In genomic region chr11:109076870-109077269, GRCh38 we compare ENCODE assay signal across 23 cellular contexts.
"Had no signal": no experiment of that assay in that cellular context is flagged by ENCODE, and none has a peak within 500 bp of the region (broad histone marks: within the 10 kb centered on the region; RNA-seq: fewer than 3 reads in every experiment).

No MANE protein-coding gene starts in this region.

- H3K36me3 ChIP-seq: gastrocnemius medialis, left ventricle myocardium inferior, neutrophil, ovary, prostate gland, right atrium auricular region, thyroid gland, uterus had no signal

- H3K4me1 Mint-ChIP-seq: activated naive CD8-positive, alpha-beta T cell treated with anti-CD3 and anti-CD28 coated beads for 36 hours; natural killer cell had no signal

- DNase-seq: activated CD4-positive, alpha-beta T cell treated with anti-CD3 and anti-CD28 coated beads for 1 hour; activated CD4-positive, alpha-beta T cell treated with anti-CD3 and anti-CD28 coated beads, Interleukin-2, amount 50 U/mL, for 4 hours; activated CD8-positive, alpha-beta memory T cell treated with anti-CD3 and anti-CD28 coated beads, Interleukin-2, amount 50 U/mL, for 48 hours; activated naive CD4-positive, alpha-beta T cell; activated naive CD8-positive, alpha-beta T cell treated with anti-CD3 and anti-CD28 coated beads for 36 hours; activated T-cell treated with anti-CD3 and anti-CD28 coated beads, Interleukin-2, amount 50 U/mL, for 4 hours; amygdala; gastrocnemius medialis; hippocampal formation; left ventricle myocardium inferior; midbrain; natural killer cell; ovary; stimulated activated CD4-positive, alpha-beta T cell treated with anti-CD3 and anti-CD28 coated beads, Interleukin-1b, Interleukin-23, amount 100 ng/mL, for 48 hours; substantia nigra; T-helper 1 cell; thyroid gland; uterus had no signal

- ATAC-seq: activated T-cell treated with anti-CD3 and anti-CD28 coated beads, Interleukin-2, amount 50 U/mL, for 4 hours; gastrocnemius medialis; natural killer cell had no signal

- H3K4me1 ChIP-seq: prostate gland, thyroid gland, uterus had no signal

- H3K36me3 Mint-ChIP-seq: activated naive CD8-positive, alpha-beta T cell treated with anti-CD3 and anti-CD28 coated beads for 36 hours; natural killer cell had no signal

- H3K27me3 ChIP-seq: gastrocnemius medialis, neutrophil, ovary, right atrium auricular region, thyroid gland, uterus had no signal

- H3K9me3 ChIP-seq: gastrocnemius medialis, neutrophil, ovary, prostate gland, right atrium auricular region, thyroid gland, uterus had no signal

- H3K4me3 ChIP-seq: gastrocnemius medialis, left ventricle myocardium inferior, ovary, prostate gland, right atrium auricular region, thyroid gland, uterus had no signal

- H3K27me3 Mint-ChIP-seq: activated naive CD8-positive, alpha-beta T cell treated with anti-CD3 and anti-CD28 coated beads for 36 hours; stimulated activated naive CD8-positive, alpha-beta T cell treated with anti-CD3 and anti-CD28 coated beads, Interleukin-15, Interleukin-2, amounts not matched to agents 100 ng/mL and 50 ng/mL, for 24 hours had no signal

- H3K27ac Mint-ChIP-seq: activated naive CD8-positive, alpha-beta T cell treated with anti-CD3 and anti-CD28 coated beads for 36 hours; activated T-helper 2 cell treated with anti-CD3 and anti-CD28 coated beads, Interferon-gamma antibody, Interleukin-2, Interleukin-4, amounts not matched to agents 10 μg/mL and 5 μg/mL and 100 μg/mL, durations not matched to agents 14 hours and 24 hours and 36 hours; natural killer cell; stimulated activated naive CD8-positive, alpha-beta T cell treated with anti-CD3 and anti-CD28 coated beads, Interleukin-15, Interleukin-2, amounts not matched to agents 100 ng/mL and 50 ng/mL, for 24 hours had no signal

- H3K9me3 Mint-ChIP-seq: activated naive CD8-positive, alpha-beta T cell treated with anti-CD3 and anti-CD28 coated beads for 36 hours; activated T-cell treated with anti-CD3 and anti-CD28 coated beads, Interleukin-2, amount 50 U/mL, for 4 hours; activated T-helper 2 cell treated with anti-CD3 and anti-CD28 coated beads, Interferon-gamma antibody, Interleukin-2, Interleukin-4, amounts not matched to agents 10 μg/mL and 5 μg/mL and 100 μg/mL, durations not matched to agents 14 hours and 24 hours and 36 hours; natural killer cell; stimulated activated naive CD8-positive, alpha-beta T cell treated with anti-CD3 and anti-CD28 coated beads, Interleukin-15, Interleukin-2, amounts not matched to agents 100 ng/mL and 50 ng/mL, for 24 hours had no signal

- H3K4me3 Mint-ChIP-seq: activated naive CD8-positive, alpha-beta T cell treated with anti-CD3 and anti-CD28 coated beads for 36 hours; activated T-cell treated with anti-CD3 and anti-CD28 coated beads, Interleukin-2, amount 50 U/mL, for 4 hours; natural killer cell; stimulated activated naive CD8-positive, alpha-beta T cell treated with anti-CD3 and anti-CD28 coated beads, Interleukin-15, Interleukin-2, amounts not matched to agents 100 ng/mL and 50 ng/mL, for 24 hours had no signal
